ENCODE assay signal across 7 cellular contexts in the genomic region with DNA sequence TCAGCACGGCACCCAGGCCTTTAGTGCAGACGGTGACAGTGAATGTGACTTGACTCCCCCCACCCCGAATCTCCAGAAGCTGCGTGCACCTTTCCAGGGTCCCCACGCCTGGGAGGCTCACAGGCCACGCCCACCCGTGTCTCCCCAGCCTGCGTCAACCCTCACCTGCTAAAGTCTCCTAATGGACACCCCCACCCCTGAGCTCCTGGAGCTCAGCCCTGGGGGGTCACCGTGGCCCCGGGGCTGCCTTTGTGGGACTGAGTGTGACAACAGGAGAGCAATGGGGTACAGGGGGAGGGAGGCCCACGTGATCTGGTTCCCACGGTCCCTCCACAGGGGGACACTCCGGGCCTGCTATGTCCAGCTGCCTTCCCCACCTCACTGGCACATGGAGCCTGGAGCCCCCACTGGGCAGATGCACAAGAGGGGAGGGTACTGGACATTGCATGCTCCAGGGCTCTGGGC. TPM values are rescaled to one million over a fixed set of nuclear protein-coding genes. Genes with fewer than 3 reads are reported as not detected.
DNase-seq lines count a peak whose midpoint lies in the region; ATAC-seq and TF ChIP-seq lines count a peak whose summit lies in the region.

No MANE protein-coding gene starts in this region.

- H2AFZ ChIP-seq in HCT116 (ENCODE audit: low read depth, low read length, poor library complexity, severe bottlenecking): no peak overlapping the region

- no peak for DNase-seq in HCT116 (ENCODE audit: low read depth, low spot score)
- no peak for DNase-seq in RWPE2 (ENCODE audit: low spot score)
- DNase-seq in epithelial cell of prostate (ENCODE audit: low read depth, low spot score): no peak
- no peak for DNase-seq in NCI-H2227 (lab: John Stamatoyannopoulos, UW; ENCODE audit: unreplicated experiment)
- no peak for DNase-seq in DMS53 (lab: John Stamatoyannopoulos, UW)

- H3K4me2 ChIP-seq in HCT116 (ENCODE audit: low read length): peak overlapping the region; percentile 93

- H3K4me1 ChIP-seq in HCT116 (ENCODE audit: control insufficient read depth in 1 of 2, insufficient read depth in 2 of 2, low read length in 2 of 2) (peaks cover 37 to 53% of the 10 kb centered on the region in 2 experiments), RWPE2 (ENCODE audit: insufficient read depth, poor library complexity, severe bottlenecking) (peaks cover 37% of the 10 kb centered on the region)

- no TSS peak for BruUV-seq in HCT116 (replicated peaks; lab: Mats Ljungman, UMichigan)

- no peak for TF ChIP-seq CTCF in HCT116 (IDR thresholded peaks at IDR 0.05 in 2 of 3, conservative IDR thresholded peaks at IDR 0.05 in 1 of 3; ENCODE audit: borderline replicate concordance in 1 of 3, insufficient read depth in 1 of 3, low read depth in 2 of 3, low read length in 2 of 3)
- no peak for TF ChIP-seq CTCF in RWPE2 (IDR thresholded peaks at IDR 0.05; ENCODE audit: poor library complexity, severe bottlenecking)

- H3K9me3 ChIP-seq in HCT116 (ENCODE audit: control insufficient read depth in 1 of 2, insufficient read depth in 1 of 2, low read depth in 1 of 2, low read length in 2 of 2) (no peaks in the 10 kb centered on the region), RWPE2 (ENCODE audit: severe bottlenecking) (no peaks in the 10 kb centered on the region)

- CTCF ChIA-PET in HCT116 (lab: Charles Lee): interaction anchor here (0.6 to 1.9 kb wide), 6 partner anchors 7 to 100 kb away, joined by 3 to 15 read pairs (median 4); a partner anchor contains a TSS

- RAD21 ChIA-PET in HCT116 (lab: Charles Lee; ENCODE audit: low non-redundant PET in 1 of 2, low total read pairs in 2 of 2, uncharacterized antibody in 2 of 2, unreplicated experiment in 2 of 2): interaction anchor here in 1 of 2 experiments (1.1 to 1.2 kb wide), 2 partner anchors 47 to 75 kb away, joined by 3 to 4 read pairs; no protein-coding TSS in a partner anchor

- peaks cover 0 to 15% of the 10 kb centered on the region in 2 experiments; a peak in 1 of 4 replicates for H3K36me3 ChIP-seq in HCT116 (ENCODE audit: control insufficient read depth in 1 of 2, insufficient read depth in 2 of 2, low read length in 2 of 2)
- H3K36me3 ChIP-seq in RWPE2 (ENCODE audit: low read depth): no peaks in the 10 kb centered on the region

- no peaks in the 10 kb centered on the region for H3K9me2 ChIP-seq in HCT116 (ENCODE audit: insufficient read depth)

- ATAC-seq in HCT116: no peak
- ATAC-seq in RWPE2 (ENCODE audit: low read depth): no peak
- no peak for ATAC-seq in GM18868 (IDR thresholded peaks at IDR 0.05; ENCODE audit: unreplicated experiment)

- TF ChIP-seq RAD21 in HCT116 (IDR thresholded peaks at IDR 0.05; ENCODE audit: low read depth): no peak

- peak overlapping the region; percentile 94 for H3K27ac ChIP-seq in HCT116 (ENCODE audit: low read depth, low read length)
- H3K27ac ChIP-seq in RWPE2 (ENCODE audit: poor library complexity, severe bottlenecking): peak overlapping the region; percentile 68
- H3K27ac ChIP-seq in epithelial cell of prostate: peak overlapping the region; percentile 66
- H3K27ac ChIP-seq in skin epidermis: peak overlapping the region; percentile 34 to 97 (median 81)

- intact Hi-C loops in HCT116 (cut with micrococcal nuclease): loop anchor here (5.0 kb wide), 1 partner anchor 37 kb away; no protein-coding TSS in a partner anchor

- H3K27me3 ChIP-seq in HCT116 (ENCODE audit: insufficient read depth, low read length): no peaks in the 10 kb centered on the region
- no peaks in the 10 kb centered on the region for H3K27me3 ChIP-seq in RWPE2 (ENCODE audit: insufficient read depth, poor library complexity, severe bottlenecking)

- TF ChIP-seq POLR2A in HCT116 (IDR thresholded peaks at IDR 0.05; ENCODE audit: borderline replicate concordance, extremely low read depth, insufficient read depth, insufficient read length): no peak

- H3K4me3 ChIP-seq in HCT116 (replicated peaks in 1 of 2; ENCODE audit: low read depth in 1 of 2, low read length in 2 of 2) (peak overlapping the region; percentile 68 to 70), RWPE2 (ENCODE audit: severe bottlenecking) (no peak overlapping the region), skin epidermis (peak overlapping the region in 2 of 7 experiments; percentile 12 to 29)

- peak overlapping the region; percentile 78 for H3K9ac ChIP-seq in HCT116 (ENCODE audit: low read length)

- peaks cover 11% of the 10 kb centered on the region; the same call in 1 of the 2 replicates for H3K79me2 ChIP-seq in HCT116 (ENCODE audit: insufficient read depth, low read length)

- POLR2A ChIA-PET in HCT116 (lab: Charles Lee): interaction anchor here (1.1 to 2.3 kb wide), 2 partner anchors 7 to 68 kb away, joined by 3 to 11 read pairs; a partner anchor contains a TSS

- no peaks in the 10 kb centered on the region for H4K20me1 ChIP-seq in HCT116 (ENCODE audit: insufficient read depth)

TF ChIP-seq in HCT116, 20 proteins besides CTCF, POLR2A, EP300 and RAD21:
- TF ChIP-seq EZH2phosphoT487 (IDR thresholded peaks at IDR 0.05; ENCODE audit: borderline replicate concordance) (no peak), SP1 (IDR thresholded peaks at IDR 0.05; ENCODE audit: low read depth) (no peak), POLR2AphosphoS5 (IDR thresholded peaks at IDR 0.05; ENCODE audit: low read depth, low read length) (no peak), SRF (IDR thresholded peaks at IDR 0.05; ENCODE audit: low read depth) (no peak), YY1 (IDR thresholded peaks at IDR 0.05; ENCODE audit: extremely low read depth, insufficient replicate concordance, low read depth, low read length) (no peak), ELF1 (IDR thresholded peaks at IDR 0.05; ENCODE audit: borderline replicate concordance, low read depth) (no peak), ZFX (IDR thresholded peaks at IDR 0.05) (no peak), JUND (IDR thresholded peaks at IDR 0.05) (no peak), SIN3A (IDR thresholded peaks at IDR 0.05; ENCODE audit: low read depth) (no peak), EGR1 (IDR thresholded peaks at IDR 0.05; ENCODE audit: low read depth) (no peak), TCF7L2 (IDR thresholded peaks at IDR 0.05; ENCODE audit: borderline replicate concordance, extremely low read depth, insufficient read depth, insufficient read length) (no peak), CEBPB (IDR thresholded peaks at IDR 0.05; ENCODE audit: low read depth) (no peak), CBX3 (IDR thresholded peaks at IDR 0.05; ENCODE audit: low read depth) (no peak)
- TF ChIP-seq, protein P1, sequence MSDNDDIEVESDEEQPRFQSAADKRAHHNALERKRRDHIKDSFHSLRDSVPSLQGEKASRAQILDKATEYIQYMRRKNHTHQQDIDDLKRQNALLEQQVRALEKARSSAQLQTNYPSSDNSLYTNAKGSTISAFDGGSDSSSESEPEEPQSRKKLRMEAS (IDR thresholded peaks at IDR 0.05): no peak
- TF ChIP-seq, protein P2, sequence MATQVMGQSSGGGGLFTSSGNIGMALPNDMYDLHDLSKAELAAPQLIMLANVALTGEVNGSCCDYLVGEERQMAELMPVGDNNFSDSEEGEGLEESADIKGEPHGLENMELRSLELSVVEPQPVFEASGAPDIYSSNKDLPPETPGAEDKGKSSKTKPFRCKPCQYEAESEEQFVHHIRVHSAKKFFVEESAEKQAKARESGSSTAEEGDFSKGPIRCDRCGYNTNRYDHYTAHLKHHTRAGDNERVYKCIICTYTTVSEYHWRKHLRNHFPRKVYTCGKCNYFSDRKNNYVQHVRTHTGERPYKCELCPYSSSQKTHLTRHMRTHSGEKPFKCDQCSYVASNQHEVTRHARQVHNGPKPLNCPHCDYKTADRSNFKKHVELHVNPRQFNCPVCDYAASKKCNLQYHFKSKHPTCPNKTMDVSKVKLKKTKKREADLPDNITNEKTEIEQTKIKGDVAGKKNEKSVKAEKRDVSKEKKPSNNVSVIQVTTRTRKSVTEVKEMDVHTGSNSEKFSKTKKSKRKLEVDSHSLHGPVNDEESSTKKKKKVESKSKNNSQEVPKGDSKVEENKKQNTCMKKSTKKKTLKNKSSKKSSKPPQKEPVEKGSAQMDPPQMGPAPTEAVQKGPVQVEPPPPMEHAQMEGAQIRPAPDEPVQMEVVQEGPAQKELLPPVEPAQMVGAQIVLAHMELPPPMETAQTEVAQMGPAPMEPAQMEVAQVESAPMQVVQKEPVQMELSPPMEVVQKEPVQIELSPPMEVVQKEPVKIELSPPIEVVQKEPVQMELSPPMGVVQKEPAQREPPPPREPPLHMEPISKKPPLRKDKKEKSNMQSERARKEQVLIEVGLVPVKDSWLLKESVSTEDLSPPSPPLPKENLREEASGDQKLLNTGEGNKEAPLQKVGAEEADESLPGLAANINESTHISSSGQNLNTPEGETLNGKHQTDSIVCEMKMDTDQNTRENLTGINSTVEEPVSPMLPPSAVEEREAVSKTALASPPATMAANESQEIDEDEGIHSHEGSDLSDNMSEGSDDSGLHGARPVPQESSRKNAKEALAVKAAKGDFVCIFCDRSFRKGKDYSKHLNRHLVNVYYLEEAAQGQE (IDR thresholded peaks at IDR 0.05; ENCODE audit: low read depth): no peak
- TF ChIP-seq, protein P3, sequence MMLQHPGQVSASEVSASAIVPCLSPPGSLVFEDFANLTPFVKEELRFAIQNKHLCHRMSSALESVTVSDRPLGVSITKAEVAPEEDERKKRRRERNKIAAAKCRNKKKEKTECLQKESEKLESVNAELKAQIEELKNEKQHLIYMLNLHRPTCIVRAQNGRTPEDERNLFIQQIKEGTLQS (IDR thresholded peaks at IDR 0.05): no peak
- TF ChIP-seq, protein P4, sequence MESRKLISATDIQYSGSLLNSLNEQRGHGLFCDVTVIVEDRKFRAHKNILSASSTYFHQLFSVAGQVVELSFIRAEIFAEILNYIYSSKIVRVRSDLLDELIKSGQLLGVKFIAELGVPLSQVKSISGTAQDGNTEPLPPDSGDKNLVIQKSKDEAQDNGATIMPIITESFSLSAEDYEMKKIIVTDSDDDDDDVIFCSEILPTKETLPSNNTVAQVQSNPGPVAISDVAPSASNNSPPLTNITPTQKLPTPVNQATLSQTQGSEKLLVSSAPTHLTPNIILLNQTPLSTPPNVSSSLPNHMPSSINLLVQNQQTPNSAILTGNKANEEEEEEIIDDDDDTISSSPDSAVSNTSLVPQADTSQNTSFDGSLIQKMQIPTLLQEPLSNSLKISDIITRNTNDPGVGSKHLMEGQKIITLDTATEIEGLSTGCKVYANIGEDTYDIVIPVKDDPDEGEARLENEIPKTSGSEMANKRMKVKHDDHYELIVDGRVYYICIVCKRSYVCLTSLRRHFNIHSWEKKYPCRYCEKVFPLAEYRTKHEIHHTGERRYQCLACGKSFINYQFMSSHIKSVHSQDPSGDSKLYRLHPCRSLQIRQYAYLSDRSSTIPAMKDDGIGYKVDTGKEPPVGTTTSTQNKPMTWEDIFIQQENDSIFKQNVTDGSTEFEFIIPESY (IDR thresholded peaks at IDR 0.05; ENCODE audit: extremely low read depth, insufficient replicate concordance, low read length): no peak

RNA-seq across cellular contexts. Expression of a gene that starts 7.4 kb away (rescaled TPM):
- total RNA-seq in HCT116 (2021; ENCODE audit: unreplicated experiment): 754 TPM
- 391 and 513 TPM in 2 replicates for polyA plus RNA-seq in HCT116 (2012)

RNA-seq across cellular contexts. Expression of a gene that starts 39.8 kb away (rescaled TPM):
- 176 TPM for total RNA-seq in HCT116 (2021; ENCODE audit: unreplicated experiment)
- 120 and 129 TPM in 2 replicates for polyA plus RNA-seq in HCT116 (2012)

RNA-seq across cellular contexts. Expression of a gene that starts 53.8 kb away (rescaled TPM):
- total RNA-seq in HCT116 (2021; ENCODE audit: unreplicated experiment): 205 TPM
- 154 and 156 TPM in 2 replicates for polyA plus RNA-seq in HCT116 (2012)

RNA-seq across cellular contexts. Expression of a gene that starts 53.8 kb away (rescaled TPM):
- total RNA-seq in HCT116 (2021; ENCODE audit: unreplicated experiment): 52.0 TPM
- polyA plus RNA-seq in HCT116 (2012): 53.5 and 62.2 TPM in 2 replicates
